In the genomic region with DNA sequence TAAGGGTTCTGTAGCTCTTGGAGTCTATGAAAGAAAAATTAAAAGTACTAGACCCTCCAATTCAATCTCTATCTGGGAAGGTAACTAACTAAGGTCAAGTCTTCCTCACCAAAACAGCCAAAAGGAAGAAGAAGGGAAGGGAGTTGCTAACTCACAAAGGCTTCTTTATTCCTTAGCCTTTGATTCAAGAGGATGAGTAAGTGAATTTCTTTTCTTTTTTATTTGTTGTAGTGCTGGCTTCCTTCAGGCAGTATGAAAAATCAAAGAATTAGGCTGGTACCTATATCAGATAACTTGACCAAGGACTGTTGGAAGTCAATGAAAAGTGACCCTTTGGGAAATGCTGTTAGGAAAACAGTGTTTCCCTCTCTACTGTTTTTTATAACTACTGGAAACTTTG, we compare ENCODE assay signal across 25 cellular contexts.
DNase-seq lines count a peak whose midpoint lies in the region; ATAC-seq and TF ChIP-seq lines count a peak whose summit lies in the region.
"Had no signal": no experiment of that assay in that cellular context is flagged by ENCODE, and none has a peak within 500 bp of the region (broad histone marks: within the 10 kb centered on the region; RNA-seq: fewer than 3 reads in every experiment).

No MANE protein-coding gene starts in this region.

- peak overlapping the region; percentile 81 for H3K27ac ChIP-seq in PC-3 (ENCODE audit: low read length)
- H3K27ac ChIP-seq in foreskin keratinocyte: peak overlapping the region; percentile 51
- H3K27ac ChIP-seq: Peyer's patch had no signal

- H3K4me3 ChIP-seq in PC-3 (ENCODE audit: low read length): no peak overlapping the region
- H3K4me3 ChIP-seq: GM12878, K562, MG63, Peyer's patch had no signal

- no peak overlapping the region for H2AFZ ChIP-seq in PC-3 (ENCODE audit: low read length)

- peaks cover 38% of the 10 kb centered on the region for H3K4me1 ChIP-seq in PC-3 (ENCODE audit: insufficient read depth, low read length)
- H3K4me1 ChIP-seq in foreskin keratinocyte: peaks cover 16% of the 10 kb centered on the region
- H3K4me1 ChIP-seq: Peyer's patch had no signal

- H3K4me3 Mint-ChIP-seq in stimulated activated effector memory CD8-positive, alpha-beta T cell treated with anti-CD3 and anti-CD28 coated beads, Interleukin-12 subunit alpha, Interleukin-12 subunit beta, amount 100 ng/mL, for 72 hours: no peak overlapping the region
- H3K4me3 Mint-ChIP-seq: CD4-positive, CD25-positive, alpha-beta regulatory T cell; T-helper 1 cell treated with Interleukin-12 subunit alpha and Interleukin-12 subunit beta and Interleukin-4 antibody, amounts not matched to agents 30 μg/mL and 1 μg/mL, for 36 hours had no signal

- peak overlapping the region; percentile 25; the same call in 1 of the 2 replicates for H3K9ac ChIP-seq in PC-3 (ENCODE audit: low read length)
- H3K9ac ChIP-seq: SK-N-SH had no signal

- intact Hi-C loops in PC-3 (cut with micrococcal nuclease): no loop called here

- no peaks in the 10 kb centered on the region for H3K36me3 Mint-ChIP-seq in stimulated activated effector memory CD8-positive, alpha-beta T cell treated with anti-CD3 and anti-CD28 coated beads, Interleukin-12 subunit alpha, Interleukin-12 subunit beta, amount 100 ng/mL, for 72 hours
- H3K36me3 Mint-ChIP-seq: CD4-positive, CD25-positive, alpha-beta regulatory T cell had no signal

- H3K4me1 Mint-ChIP-seq in stimulated activated effector memory CD8-positive, alpha-beta T cell treated with anti-CD3 and anti-CD28 coated beads, Interleukin-12 subunit alpha, Interleukin-12 subunit beta, amount 100 ng/mL, for 72 hours: peaks cover 42% of the 10 kb centered on the region
- H3K4me1 Mint-ChIP-seq: CD4-positive, CD25-positive, alpha-beta regulatory T cell had no signal

- TF ChIP-seq CTCF in PC-3 (conservative IDR thresholded peaks at IDR 0.05; ENCODE audit: low read depth, low read length) (no peak), foreskin keratinocyte (conservative IDR thresholded peaks at IDR 0.05) (no peak)

- H3K9me2 ChIP-seq in PC-3 (replicated peaks; ENCODE audit: low read length): no peaks in the 10 kb centered on the region
- H3K9me2 ChIP-seq: SK-N-SH had no signal

- no peaks in the 10 kb centered on the region for H4K20me1 ChIP-seq in PC-3 (ENCODE audit: low read length)

- ATAC-seq in PC-3: peak; percentile 56
- peak; percentile 41 for ATAC-seq in foreskin keratinocyte
- ATAC-seq in stimulated activated effector memory CD8-positive, alpha-beta T cell treated with anti-CD3 and anti-CD28 coated beads, Interleukin-12 subunit alpha, Interleukin-12 subunit beta, amount 100 ng/mL, for 72 hours: no peak
- ATAC-seq in HG02852 (IDR thresholded peaks at IDR 0.05; ENCODE audit: unreplicated experiment): no peak
- ATAC-seq: GM12878, K562 had no signal

- H3K36me3 ChIP-seq in PC-3 (ENCODE audit: low read depth, low read length): no peaks in the 10 kb centered on the region
- H3K36me3 ChIP-seq: BE2C, MG63, Peyer's patch had no signal

- DNase-seq in COLO829 (ENCODE audit: low spot score): peak; percentile 61
- peak; percentile 58 for DNase-seq in PC-3
- DNase-seq in foreskin keratinocyte: peak in 1 of 2 donors; percentile 33
- DNase-seq in stimulated activated effector memory CD8-positive, alpha-beta T cell treated with anti-CD3 and anti-CD28 coated beads, Interleukin-12 subunit alpha, Interleukin-12 subunit beta, amount 100 ng/mL, for 72 hours (ENCODE audit: low spot score in 2 of 2): no peak
- no peak for DNase-seq in NCI-H1105 treated with DMSO at 0.1 percent for 48 hours (lab: John Stamatoyannopoulos, UW)
- no peak for DNase-seq in NCI-H2227 treated with DMSO at 0.1 percent for 48 hours (lab: John Stamatoyannopoulos, UW)
- DNase-seq: BE2C; CD4-positive, CD25-positive, alpha-beta regulatory T cell; COR-L47; EL; GDM1; MG63; NCI-H1417; NCI-H1694; NCI-H2029 treated with DMSO at 0.1 percent for 48 hours; NCI-H510A; NCI-H69; Peyer's patch; SIG-M5; SK-N-SH; SW 1271 had no signal

- H3F3A ChIP-seq in PC-3 (ENCODE audit: low read length, unreplicated experiment): peaks cover 5% of the 10 kb centered on the region

- H3K27me3 ChIP-seq in PC-3 (ENCODE audit: low read length) (no peaks in the 10 kb centered on the region), foreskin keratinocyte (no peaks in the 10 kb centered on the region)
- H3K27me3 ChIP-seq: BE2C, MG63, Peyer's patch had no signal

- no TSS peak for BruUV-seq in PC-3 (replicated peaks; lab: Mats Ljungman, UMichigan)

- H3K79me2 ChIP-seq in PC-3 (ENCODE audit: low read length): no peaks in the 10 kb centered on the region

- H3K27ac Mint-ChIP-seq in stimulated activated effector memory CD8-positive, alpha-beta T cell treated with anti-CD3 and anti-CD28 coated beads, Interleukin-12 subunit alpha, Interleukin-12 subunit beta, amount 100 ng/mL, for 72 hours: peak overlapping the region; percentile 58
- H3K27ac Mint-ChIP-seq: CD4-positive, CD25-positive, alpha-beta regulatory T cell; T-helper 1 cell treated with Interleukin-12 subunit alpha and Interleukin-12 subunit beta and Interleukin-4 antibody, amounts not matched to agents 30 μg/mL and 1 μg/mL, for 36 hours had no signal

- POLR2A ChIA-PET in PC-3 (lab: Charles Lee; ENCODE audit: unreplicated experiment): no interaction called here

- H3K4me2 ChIP-seq in PC-3 (ENCODE audit: low read length): peak overlapping the region; percentile 57
- H3K4me2 ChIP-seq: SK-N-SH had no signal

- H3K9me3 Mint-ChIP-seq in stimulated activated effector memory CD8-positive, alpha-beta T cell treated with anti-CD3 and anti-CD28 coated beads, Interleukin-12 subunit alpha, Interleukin-12 subunit beta, amount 100 ng/mL, for 72 hours: peaks cover 4% of the 10 kb centered on the region
- H3K9me3 Mint-ChIP-seq: T-helper 1 cell treated with Interleukin-12 subunit alpha and Interleukin-12 subunit beta and Interleukin-4 antibody, amounts not matched to agents 30 μg/mL and 1 μg/mL, for 36 hours had no signal

- no peaks in the 10 kb centered on the region for H3K9me3 ChIP-seq in PC-3 (ENCODE audit: low read length)
- H3K9me3 ChIP-seq: BE2C, MG63, Peyer's patch, SK-N-SH had no signal

- CTCF ChIA-PET in PC-3 (lab: Charles Lee): no interaction called here

Comparison
In these comparisons a context has a peak if more than half of its experiments do, and no peak if none do; other contexts are left out.
1. DNase-seq: peak in COLO829 (single experiment) and PC-3 (single experiment); none in stimulated activated effector memory CD8-positive, alpha-beta T cell treated with anti-CD3 and anti-CD28 coated beads, Interleukin-12 subunit alpha, Interleukin-12 subunit beta, amount 100 ng/mL, for 72 hours (0 of 2), NCI-H1105 treated with DMSO at 0.1 percent for 48 hours (single experiment) and NCI-H2227 treated with DMSO at 0.1 percent for 48 hours (single experiment).
2. ATAC-seq: peak in PC-3 (single experiment) and foreskin keratinocyte (single experiment); none in stimulated activated effector memory CD8-positive, alpha-beta T cell treated with anti-CD3 and anti-CD28 coated beads, Interleukin-12 subunit alpha, Interleukin-12 subunit beta, amount 100 ng/mL, for 72 hours (single experiment) and HG02852 (single experiment).